8 cellular contexts compared by ENCODE assay signal in genomic region chr1:113811353-113811887, GRCh38. TPM values are rescaled to one million over a fixed set of nuclear protein-coding genes. Genes with fewer than 3 reads are reported as not detected.
DNase-seq lines count a peak whose midpoint lies in the region; ATAC-seq and TF ChIP-seq lines count a peak whose summit lies in the region.

No MANE protein-coding gene starts in this region.

- TF ChIP-seq POLR2A in body of pancreas (IDR thresholded peaks at IDR 0.05) = no peak

- H3K27me3 Mint-ChIP-seq in immature natural killer cell (ENCODE audit: low read depth in 3 of 3) = peaks cover 5 to 12% (median 6%) of the 10 kb centered on the region in 3 donors

- ATAC-seq in HG02852 (IDR thresholded peaks at IDR 0.05; ENCODE audit: unreplicated experiment) (peak; percentile 27), body of pancreas (peak; percentile 38), GM19397 (IDR thresholded peaks at IDR 0.05; ENCODE audit: unreplicated experiment) (no peak)

- intact Hi-C loops in body of pancreas (cut with DNase I) = no loop called here

- no peaks in the 10 kb centered on the region for H3K9me3 Mint-ChIP-seq in immature natural killer cell

- H3K36me3 Mint-ChIP-seq in immature natural killer cell = peaks cover 3 to 9% (median 7%) of the 10 kb centered on the region in 3 donors

- WGBS in body of pancreas, 2 donors = 0 to 1% methylated on average over 17 to 27 of the region's 27 CpGs

- peak overlapping the region; percentile 85 to 98 for H3K4me3 ChIP-seq in body of pancreas

- H3K4me1 Mint-ChIP-seq in immature natural killer cell = peaks cover 50 to 64% of the 10 kb centered on the region in 2 donors

- peak; percentile 21 for DNase-seq in SKM-1 treated with dmso at 0.1 percent for 144 hours (lab: John Stamatoyannopoulos, UW; ENCODE audit: unreplicated experiment)
- no peak for DNase-seq in SKM-1 (lab: John Stamatoyannopoulos, UW; ENCODE audit: unreplicated experiment)
- DNase-seq in body of pancreas = peak in 3 of 4 donors; percentile 28 to 71 (median 64)
- peak in 1 of 3 donors; percentile 24 for DNase-seq in immature natural killer cell
- peak; percentile 11 for DNase-seq in stimulated activated CD4-positive, alpha-beta T cell treated with anti-CD3 and anti-CD28 coated beads, Interleukin-12 subunit alpha, Interleukin-12 subunit beta, amount 100 ng/mL, for 4 hours

- H3K9me3 ChIP-seq in body of pancreas = no peaks in the 10 kb centered on the region

- H3K36me3 ChIP-seq in body of pancreas (replicated peaks in 1 of 2; ENCODE audit: insufficient read depth in 1 of 2, low read depth in 2 of 2) = no peaks in the 10 kb centered on the region

- no peaks in the 10 kb centered on the region for H3K27me3 ChIP-seq in body of pancreas

- H3K27ac Mint-ChIP-seq in immature natural killer cell = peak overlapping the region; percentile 87 to 99 (median 99)

- peak overlapping the region; percentile 81 to 99 (median 98) for H3K27ac ChIP-seq in body of pancreas

- TF ChIP-seq CTCF in body of pancreas (IDR thresholded peaks at IDR 0.05) = no peak

- peak overlapping the region; percentile 94 to 99 (median 97) for H3K4me3 Mint-ChIP-seq in immature natural killer cell

- peaks cover 42% of the 10 kb centered on the region for H3K4me1 ChIP-seq in body of pancreas

TF ChIP-seq in PFSK-1, 5 proteins besides CTCF, POLR2A, EP300 and RAD21:
- TF ChIP-seq TAF1 (IDR thresholded peaks at IDR 0.05; ENCODE audit: borderline replicate concordance, insufficient read depth, low read length) = no peak
- TF ChIP-seq SIN3A (IDR thresholded peaks at IDR 0.05; ENCODE audit: borderline replicate concordance, insufficient read depth, low read length) = 0 out of 2 replicates have a peak, but pooled peaks have one; percentile 12

RNA-seq across cellular contexts. Expression of gene RSBN1, which starts 0.9 kb away (rescaled TPM):
- polyA plus RNA-seq in PFSK-1 (2012; ENCODE audit: insufficient read length, low read depth) = 4.4 TPM
- 10 to 100 TPM; 14.2 to 17.4 TPM for total RNA-seq in body of pancreas
- 10 to 100 TPM; 26.4 to 30.6 (median 30.2) TPM for polyA plus RNA-seq in immature natural killer cell

RNA-seq across cellular contexts. Expression of gene PHTF1, which starts 52.1 kb away (rescaled TPM):
- polyA plus RNA-seq in PFSK-1 (2012; ENCODE audit: insufficient read length, low read depth) = 6.4 TPM
- total RNA-seq in body of pancreas = 10 to 100 TPM in 1 of 2 donors, 1 to 10 TPM in 1; 9.3 to 29.7 TPM
- 10 to 100 TPM; 18.5 to 37.6 (median 28.1) TPM for polyA plus RNA-seq in immature natural killer cell
